1 cellular context compared by ENCODE assay signal in the genomic region with DNA sequence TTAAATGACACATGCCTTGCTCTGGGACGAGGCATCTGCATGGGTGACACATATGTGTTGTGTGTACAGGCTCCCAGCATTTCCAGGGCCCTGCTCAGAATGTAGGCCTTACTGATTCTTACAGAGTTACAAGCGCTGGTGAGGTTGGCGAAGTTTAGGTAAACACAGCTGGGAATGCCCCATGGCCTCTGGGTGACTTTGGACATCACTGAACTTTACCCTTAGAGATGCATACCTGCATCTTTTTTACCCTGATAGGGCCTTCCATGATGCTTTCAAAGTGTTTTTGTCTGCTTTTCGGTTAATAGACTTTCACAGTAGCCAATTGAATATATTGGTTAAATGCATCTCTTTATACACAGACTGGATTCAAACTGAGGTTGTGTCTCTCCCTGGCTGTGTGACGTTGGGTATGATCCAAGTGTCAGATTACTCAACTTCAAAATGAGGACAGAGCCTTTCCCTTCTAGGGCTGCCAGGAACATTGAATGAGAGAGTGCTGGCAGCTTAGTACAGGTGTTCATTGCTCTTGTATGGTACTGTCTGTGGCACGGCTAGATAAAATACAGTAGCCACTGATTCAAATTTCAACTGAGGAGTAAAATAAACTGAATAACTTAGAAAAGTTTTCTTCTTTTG.
TF ChIP-seq lines count a peak whose summit lies in the region.

No MANE protein-coding gene starts in this region.

TF ChIP-seq in liver, 16 proteins besides CTCF, POLR2A, EP300 and RAD21:
- TF ChIP-seq NR2F2 (IDR thresholded peaks at IDR 0.05): peak; percentile 81
- peak; percentile 82 for TF ChIP-seq HNF4G (IDR thresholded peaks at IDR 0.05)
- no peak for TF ChIP-seq EGR1 (IDR thresholded peaks at IDR 0.05; ENCODE audit: low read depth in 2 of 2)
- TF ChIP-seq, protein P1, sequence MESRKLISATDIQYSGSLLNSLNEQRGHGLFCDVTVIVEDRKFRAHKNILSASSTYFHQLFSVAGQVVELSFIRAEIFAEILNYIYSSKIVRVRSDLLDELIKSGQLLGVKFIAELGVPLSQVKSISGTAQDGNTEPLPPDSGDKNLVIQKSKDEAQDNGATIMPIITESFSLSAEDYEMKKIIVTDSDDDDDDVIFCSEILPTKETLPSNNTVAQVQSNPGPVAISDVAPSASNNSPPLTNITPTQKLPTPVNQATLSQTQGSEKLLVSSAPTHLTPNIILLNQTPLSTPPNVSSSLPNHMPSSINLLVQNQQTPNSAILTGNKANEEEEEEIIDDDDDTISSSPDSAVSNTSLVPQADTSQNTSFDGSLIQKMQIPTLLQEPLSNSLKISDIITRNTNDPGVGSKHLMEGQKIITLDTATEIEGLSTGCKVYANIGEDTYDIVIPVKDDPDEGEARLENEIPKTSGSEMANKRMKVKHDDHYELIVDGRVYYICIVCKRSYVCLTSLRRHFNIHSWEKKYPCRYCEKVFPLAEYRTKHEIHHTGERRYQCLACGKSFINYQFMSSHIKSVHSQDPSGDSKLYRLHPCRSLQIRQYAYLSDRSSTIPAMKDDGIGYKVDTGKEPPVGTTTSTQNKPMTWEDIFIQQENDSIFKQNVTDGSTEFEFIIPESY (IDR thresholded peaks at IDR 0.05): no peak
- TF ChIP-seq JUND (IDR thresholded peaks at IDR 0.05): peak; percentile 52 to 65
- TF ChIP-seq FOXA2 (IDR thresholded peaks at IDR 0.05): peak; percentile 93
- TF ChIP-seq, protein P2, sequence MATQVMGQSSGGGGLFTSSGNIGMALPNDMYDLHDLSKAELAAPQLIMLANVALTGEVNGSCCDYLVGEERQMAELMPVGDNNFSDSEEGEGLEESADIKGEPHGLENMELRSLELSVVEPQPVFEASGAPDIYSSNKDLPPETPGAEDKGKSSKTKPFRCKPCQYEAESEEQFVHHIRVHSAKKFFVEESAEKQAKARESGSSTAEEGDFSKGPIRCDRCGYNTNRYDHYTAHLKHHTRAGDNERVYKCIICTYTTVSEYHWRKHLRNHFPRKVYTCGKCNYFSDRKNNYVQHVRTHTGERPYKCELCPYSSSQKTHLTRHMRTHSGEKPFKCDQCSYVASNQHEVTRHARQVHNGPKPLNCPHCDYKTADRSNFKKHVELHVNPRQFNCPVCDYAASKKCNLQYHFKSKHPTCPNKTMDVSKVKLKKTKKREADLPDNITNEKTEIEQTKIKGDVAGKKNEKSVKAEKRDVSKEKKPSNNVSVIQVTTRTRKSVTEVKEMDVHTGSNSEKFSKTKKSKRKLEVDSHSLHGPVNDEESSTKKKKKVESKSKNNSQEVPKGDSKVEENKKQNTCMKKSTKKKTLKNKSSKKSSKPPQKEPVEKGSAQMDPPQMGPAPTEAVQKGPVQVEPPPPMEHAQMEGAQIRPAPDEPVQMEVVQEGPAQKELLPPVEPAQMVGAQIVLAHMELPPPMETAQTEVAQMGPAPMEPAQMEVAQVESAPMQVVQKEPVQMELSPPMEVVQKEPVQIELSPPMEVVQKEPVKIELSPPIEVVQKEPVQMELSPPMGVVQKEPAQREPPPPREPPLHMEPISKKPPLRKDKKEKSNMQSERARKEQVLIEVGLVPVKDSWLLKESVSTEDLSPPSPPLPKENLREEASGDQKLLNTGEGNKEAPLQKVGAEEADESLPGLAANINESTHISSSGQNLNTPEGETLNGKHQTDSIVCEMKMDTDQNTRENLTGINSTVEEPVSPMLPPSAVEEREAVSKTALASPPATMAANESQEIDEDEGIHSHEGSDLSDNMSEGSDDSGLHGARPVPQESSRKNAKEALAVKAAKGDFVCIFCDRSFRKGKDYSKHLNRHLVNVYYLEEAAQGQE (IDR thresholded peaks at IDR 0.05): peak; percentile 46
- TF ChIP-seq, protein P3, sequence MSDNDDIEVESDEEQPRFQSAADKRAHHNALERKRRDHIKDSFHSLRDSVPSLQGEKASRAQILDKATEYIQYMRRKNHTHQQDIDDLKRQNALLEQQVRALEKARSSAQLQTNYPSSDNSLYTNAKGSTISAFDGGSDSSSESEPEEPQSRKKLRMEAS (IDR thresholded peaks at IDR 0.05): peak; percentile 58
- peak; percentile 95 to 97 for TF ChIP-seq RXRA (IDR thresholded peaks at IDR 0.05)
- peak; percentile 93 for TF ChIP-seq SP1 (IDR thresholded peaks at IDR 0.05)
- TF ChIP-seq GABPA (IDR thresholded peaks at IDR 0.05 in 1 of 2, conservative IDR thresholded peaks at IDR 0.05 in 1 of 2): no peak
- peak; percentile 79 for TF ChIP-seq YY1 (IDR thresholded peaks at IDR 0.05)
- no peak for TF ChIP-seq TAF1 (conservative IDR thresholded peaks at IDR 0.05)
- peak; percentile 92 to 96 for TF ChIP-seq HNF4A (conservative IDR thresholded peaks at IDR 0.05)
- peak; percentile 90 for TF ChIP-seq FOXA1 (IDR thresholded peaks at IDR 0.05)
